Comparison of ENCODE assay signal across 16 cellular contexts in the genomic region with DNA sequence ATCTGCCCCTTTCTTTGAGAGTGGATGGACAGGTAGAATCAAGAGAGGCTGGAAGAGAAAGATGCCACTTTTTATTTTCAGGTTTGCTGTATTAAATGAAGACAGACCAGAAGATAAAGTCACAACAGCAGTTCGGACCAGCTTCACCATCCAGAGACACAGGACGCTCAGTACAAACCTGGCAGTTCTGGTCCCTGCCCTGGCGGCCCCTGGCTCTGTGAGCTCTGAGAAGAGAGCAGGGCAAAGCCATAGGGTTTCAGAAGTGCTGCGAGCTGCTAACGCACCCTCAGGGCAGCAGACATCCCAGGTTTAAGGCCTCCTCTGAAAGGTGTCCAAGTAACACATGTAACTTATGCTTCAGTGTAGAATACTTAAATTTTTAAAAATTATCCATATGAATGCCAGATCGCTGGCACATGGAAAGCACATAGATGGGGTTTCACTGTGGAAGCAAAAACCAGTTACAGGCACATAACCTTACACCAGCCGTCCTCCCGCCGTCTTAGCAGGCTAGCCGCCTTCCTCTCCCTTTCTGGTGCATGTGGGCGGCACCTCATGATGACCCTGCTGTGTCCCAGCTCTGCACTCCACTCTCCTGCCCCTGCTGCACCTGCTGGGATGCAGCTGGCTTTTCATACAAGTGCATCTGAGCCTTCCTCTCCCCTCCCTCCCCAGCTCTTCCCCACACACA.
DNase-seq lines count a peak whose midpoint lies in the region; ATAC-seq and TF ChIP-seq lines count a peak whose summit lies in the region.
"Had no signal": no experiment of that assay in that cellular context is flagged by ENCODE, and none has a peak within 500 bp of the region (broad histone marks: within the 10 kb centered on the region; RNA-seq: fewer than 3 reads in every experiment).

No MANE protein-coding gene starts in this region.

- H3K4me3 Mint-ChIP-seq in glutamatergic neuron (ENCODE audit: unreplicated experiment) = no peak overlapping the region
- H3K4me3 Mint-ChIP-seq: CD8-positive, alpha-beta T cell had no signal

- DNase-seq in NCI-H1092 (lab: John Stamatoyannopoulos, UW) (peak; percentile 34), NCI-H345 (lab: John Stamatoyannopoulos, UW) (peak; percentile 65), glutamatergic neuron (peak; percentile 32), sciatic nerve (ENCODE audit: low spot score) (no peak), OCI-M2 (lab: John Stamatoyannopoulos, UW; ENCODE audit: unreplicated experiment) (no peak)
- DNase-seq: activated CD4-positive, alpha-beta T cell treated with anti-CD3 and anti-CD28 coated beads, Interleukin-2, amount 50 U/mL, for 4 hours; activated naive CD4-positive, alpha-beta T cell treated with anti-CD3 and anti-CD28 coated beads, Interleukin-2, amount 50 U/mL, for 16 hours; activated T-cell treated with anti-CD3 and anti-CD28 coated beads for 4 hours; CD8-positive, alpha-beta T cell; mesenchymal stem cell; NCI-H187; NCI-H446 had no signal

- peaks cover 17% of the 10 kb centered on the region for H3K36me3 Mint-ChIP-seq in glutamatergic neuron (ENCODE audit: unreplicated experiment)

- peaks cover 1% of the 10 kb centered on the region for H3K27me3 Mint-ChIP-seq in glutamatergic neuron (ENCODE audit: unreplicated experiment)

- TF ChIP-seq CTCF in glutamatergic neuron (IDR thresholded peaks at IDR 0.05; ENCODE audit: partially characterized antibody, unreplicated experiment) = no peak

- intact Hi-C loops in sciatic nerve (cut with DNase I) = no loop called here

- H3K27ac Mint-ChIP-seq in glutamatergic neuron (ENCODE audit: unreplicated experiment) = no peak overlapping the region
- H3K27ac Mint-ChIP-seq: CD8-positive, alpha-beta T cell had no signal

- ATAC-seq in sciatic nerve (peak; percentile 11), HG02981 (IDR thresholded peaks at IDR 0.05; ENCODE audit: unreplicated experiment) (no peak), GM21529 (IDR thresholded peaks at IDR 0.05; ENCODE audit: unreplicated experiment) (no peak)
- ATAC-seq: CD8-positive, alpha-beta T cell; HCT116; HepG2 had no signal

- H3K9me3 Mint-ChIP-seq in glutamatergic neuron (ENCODE audit: unreplicated experiment) = peaks cover 7% of the 10 kb centered on the region

- peaks cover 6% of the 10 kb centered on the region for H3K4me1 Mint-ChIP-seq in glutamatergic neuron (ENCODE audit: low read depth, unreplicated experiment)

Comparison
In these comparisons a context has a peak if more than half of its experiments do, and no peak if none do; other contexts are left out.
1. DNase-seq: peak in NCI-H1092 (single experiment), NCI-H345 (single experiment) and glutamatergic neuron (single experiment); none in sciatic nerve (single experiment) and OCI-M2 (single experiment).